ENCODE assay signal across 8 cellular contexts in genomic region chr19:37551123-37551993, GRCh38.
A peak's percentile ranks its signal among the peaks of the same experiment; 100 is the strongest.
DNase-seq lines count a peak whose midpoint lies in the region; ATAC-seq lines count a peak whose summit lies in the region.

No MANE protein-coding gene starts in this region.

- H3K27ac ChIP-seq in iPS DF 6.9 (ENCODE audit: low read length) = no peak overlapping the region

- WGBS in iPS DF 6.9 (ENCODE audit: insufficient coverage, insufficient read length) = no CpG with 5 or more reads among the region's 65 CpGs

- H3K36me3 ChIP-seq in iPS DF 6.9 (ENCODE audit: control insufficient read depth, insufficient read depth, low read length) = no peaks in the 10 kb centered on the region; the same call in 1 of the 2 replicates

- H3K27me3 ChIP-seq in iPS DF 6.9 (ENCODE audit: control insufficient read depth, insufficient read depth, low read length) = no peaks in the 10 kb centered on the region

- no peaks in the 10 kb centered on the region for H3K4me1 ChIP-seq in iPS DF 6.9 (ENCODE audit: control insufficient read depth, insufficient read depth, low read length)

- ATAC-seq in GM21529 (IDR thresholded peaks at IDR 0.05; ENCODE audit: unreplicated experiment) (no peak), HG02973 (IDR thresholded peaks at IDR 0.05; ENCODE audit: unreplicated experiment) (no peak)

- peak; percentile 37 for DNase-seq in GM04504 (ENCODE audit: low read depth)
- peak; percentile 29 for DNase-seq in NCI-H2227 treated with DMSO at 0.1 percent for 48 hours (lab: John Stamatoyannopoulos, UW)
- peak; percentile 13 for DNase-seq in activated effector memory CD4-positive, alpha-beta T cell treated with Interleukin-2 at 50 U/mL for 16 hours
- DNase-seq in iPS DF 6.9 (ENCODE audit: low read depth, low spot score) = peak; percentile 13
- peak in 2 of 3 donors; percentile 31 to 58 for DNase-seq in stimulated activated CD4-positive, alpha-beta T cell treated with anti-CD3 and anti-CD28 coated beads, TNF-alpha, amount 100 ng/mL, for 48 hours (ENCODE audit: low read depth in 3 of 3)
- DNase-seq in NCI-H1105 (lab: John Stamatoyannopoulos, UW) = no peak

- H3K4me3 ChIP-seq in iPS DF 6.9 (ENCODE audit: low read length) = no peak overlapping the region

- peaks cover 10% of the 10 kb centered on the region for H3K9me3 ChIP-seq in iPS DF 6.9 (ENCODE audit: control insufficient read depth, insufficient read depth, low read length)
